In the genomic region with DNA sequence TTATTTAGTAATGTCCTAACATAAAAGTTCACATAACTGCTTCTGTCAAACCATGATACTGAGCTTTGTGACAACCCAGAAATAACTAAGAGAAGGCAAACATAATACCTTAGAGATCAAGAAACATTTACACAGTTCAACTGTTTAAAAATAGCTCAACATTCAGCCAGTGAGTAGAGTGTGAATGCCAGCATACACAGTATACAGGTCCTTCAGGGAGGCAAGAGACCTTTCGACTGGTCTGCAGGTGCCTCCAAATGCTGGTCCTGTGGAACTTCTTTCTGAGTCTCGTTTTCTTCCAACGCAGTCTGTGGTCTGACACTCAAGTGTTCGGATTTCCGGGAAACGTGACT, we compare ENCODE assay signal across 21 cellular contexts.
"Had no signal": no experiment of that assay in that cellular context is flagged by ENCODE, and none has a peak within 500 bp of the region (broad histone marks: within the 10 kb centered on the region; RNA-seq: fewer than 3 reads in every experiment).

No MANE protein-coding gene starts in this region.

- H3K36me3 ChIP-seq: ovary had no signal

- H3K9me3 ChIP-seq: ovary had no signal

- DNase-seq: activated CD4-positive, alpha-beta T cell treated with anti-CD3 and anti-CD28 coated beads for 1 hour; activated CD4-positive, alpha-beta T cell treated with anti-CD3 and anti-CD28 coated beads, Interleukin-2, amount 50 U/mL, for 1 hour; activated CD8-positive, alpha-beta T cell treated with anti-CD3 and anti-CD28 coated beads for 36 hours; activated gamma-delta T cell treated with Interleukin-2 at 50 U/mL for 16 hours; activated T-cell treated with anti-CD3 and anti-CD28 coated beads, Interleukin-2, amount 50 U/mL, for 4 hours; cerebellar nuclear complex; dorsolateral prefrontal cortex; effector memory CD4-positive, alpha-beta T cell; head of caudate nucleus; kidney glomerular epithelial cell; naive B cell; ovary; stimulated activated CD4-positive, alpha-beta T cell treated with anti-CD3 and anti-CD28 coated beads, Interleukin-2, amount 100 ng/mL, for 48 hours; stimulated activated naive CD8-positive, alpha-beta T cell treated with anti-CD3 and anti-CD28 coated beads, Interleukin-15, Interleukin-2, amounts not matched to agents 100 U/mL and 50 U/mL, for 24 hours; substantia nigra; T-helper 2 cell had no signal

- H3K27ac ChIP-seq: coronary artery, dorsolateral prefrontal cortex, ovary had no signal

- H3K27me3 ChIP-seq: dorsolateral prefrontal cortex, ovary had no signal

- ATAC-seq: activated CD8-positive, alpha-beta T cell treated with anti-CD3 and anti-CD28 coated beads for 36 hours; activated naive CD4-positive, alpha-beta T cell treated with anti-CD3 and anti-CD28 coated beads, Interleukin-2, amount 50 U/mL, for 72 hours; activated T-cell treated with anti-CD3 and anti-CD28 coated beads, Interleukin-2, amount 50 U/mL, for 4 hours; activated T-helper 17 cell treated with anti-CD3 and anti-CD28 coated beads, Interleukin-2, amount 50 U/mL, for 72 hours; stimulated activated naive CD8-positive, alpha-beta T cell treated with anti-CD3 and anti-CD28 coated beads, Interleukin-15, Interleukin-2, amounts not matched to agents 100 U/mL and 50 U/mL, for 24 hours; WTC11 had no signal

- FAIRE-seq: bronchial epithelial cell had no signal

- H3K4me3 ChIP-seq: coronary artery, dorsolateral prefrontal cortex, ovary had no signal
